In the genomic region with DNA sequence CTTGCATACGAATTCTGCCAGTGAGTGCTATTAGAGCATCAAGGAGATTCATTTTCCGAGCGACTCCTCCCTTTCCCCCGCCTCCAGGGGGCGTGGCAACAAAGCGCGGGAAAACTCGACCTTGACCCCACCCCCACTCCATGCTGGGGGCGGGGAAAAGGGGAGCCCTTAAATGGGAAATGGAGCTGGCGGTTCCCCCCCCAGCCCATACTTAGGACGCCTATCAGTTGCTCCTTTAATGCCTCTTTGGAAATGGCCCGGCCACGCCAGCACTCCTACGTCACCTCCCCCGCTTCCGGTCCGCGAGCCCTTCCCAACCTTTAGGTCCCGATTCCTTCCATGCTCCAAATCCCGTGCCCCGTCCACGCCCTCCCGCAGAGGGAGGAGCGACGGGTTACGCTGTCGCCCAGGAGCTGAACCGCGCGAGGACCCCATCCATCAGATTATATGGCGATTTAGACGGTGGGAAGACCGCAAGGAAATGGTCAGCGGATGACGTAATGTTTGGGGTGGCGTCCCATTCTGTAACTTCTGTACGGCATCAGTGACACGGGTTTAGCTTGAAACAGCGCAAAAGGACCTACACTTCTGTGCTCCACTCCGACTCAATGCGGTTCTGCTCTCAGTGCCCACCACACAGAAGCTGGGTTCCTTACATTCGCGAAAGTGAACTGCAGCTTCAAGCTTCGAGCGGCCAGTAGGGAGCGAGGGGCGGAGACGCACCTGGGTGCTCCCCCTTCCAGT, we compare ENCODE assay signal across 1 cellular context.
TF ChIP-seq lines count a peak whose summit lies in the region.

No MANE protein-coding gene starts in this region.

TF ChIP-seq in HepG2, 621 proteins besides CTCF, POLR2A, EP300 and RAD21 (continued from another document and continues in another):
- TF ChIP-seq, protein P1, sequence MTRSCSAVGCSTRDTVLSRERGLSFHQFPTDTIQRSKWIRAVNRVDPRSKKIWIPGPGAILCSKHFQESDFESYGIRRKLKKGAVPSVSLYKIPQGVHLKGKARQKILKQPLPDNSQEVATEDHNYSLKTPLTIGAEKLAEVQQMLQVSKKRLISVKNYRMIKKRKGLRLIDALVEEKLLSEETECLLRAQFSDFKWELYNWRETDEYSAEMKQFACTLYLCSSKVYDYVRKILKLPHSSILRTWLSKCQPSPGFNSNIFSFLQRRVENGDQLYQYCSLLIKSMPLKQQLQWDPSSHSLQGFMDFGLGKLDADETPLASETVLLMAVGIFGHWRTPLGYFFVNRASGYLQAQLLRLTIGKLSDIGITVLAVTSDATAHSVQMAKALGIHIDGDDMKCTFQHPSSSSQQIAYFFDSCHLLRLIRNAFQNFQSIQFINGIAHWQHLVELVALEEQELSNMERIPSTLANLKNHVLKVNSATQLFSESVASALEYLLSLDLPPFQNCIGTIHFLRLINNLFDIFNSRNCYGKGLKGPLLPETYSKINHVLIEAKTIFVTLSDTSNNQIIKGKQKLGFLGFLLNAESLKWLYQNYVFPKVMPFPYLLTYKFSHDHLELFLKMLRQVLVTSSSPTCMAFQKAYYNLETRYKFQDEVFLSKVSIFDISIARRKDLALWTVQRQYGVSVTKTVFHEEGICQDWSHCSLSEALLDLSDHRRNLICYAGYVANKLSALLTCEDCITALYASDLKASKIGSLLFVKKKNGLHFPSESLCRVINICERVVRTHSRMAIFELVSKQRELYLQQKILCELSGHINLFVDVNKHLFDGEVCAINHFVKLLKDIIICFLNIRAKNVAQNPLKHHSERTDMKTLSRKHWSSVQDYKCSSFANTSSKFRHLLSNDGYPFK (CRISPR knock-in tag; IDR thresholded peaks at IDR 0.05; ENCODE audit: borderline replicate concordance) = peak; percentile 95
- TF ChIP-seq ZMYM4 (CRISPR knock-in tag; IDR thresholded peaks at IDR 0.05) (peak; percentile 76), ZNF547 (CRISPR knock-in tag; IDR thresholded peaks at IDR 0.05) (no peak), GTF2F1 (IDR thresholded peaks at IDR 0.05; ENCODE audit: low read length) (no peak), NR2F6 (IDR thresholded peaks at IDR 0.05) (peak; percentile 82), NR2F6 (CRISPR knock-in tag; IDR thresholded peaks at IDR 0.05) (peak; percentile 79), ESRRA (CRISPR knock-in tag; IDR thresholded peaks at IDR 0.05; ENCODE audit: low read depth) (0 out of 2 replicates have a peak, but pooled peaks have one; percentile 41), ZNF572 (CRISPR knock-in tag; IDR thresholded peaks at IDR 0.05) (no peak), ZNF777 (CRISPR knock-in tag; IDR thresholded peaks at IDR 0.05) (peak; percentile 39; the same call in 1 of the 2 replicates), MZF1 (CRISPR knock-in tag; IDR thresholded peaks at IDR 0.05; ENCODE audit: borderline replicate concordance) (no peak), ZNF335 (CRISPR knock-in tag; IDR thresholded peaks at IDR 0.05) (peak; percentile 69), FOXA1 (IDR thresholded peaks at IDR 0.05) (no peak), FOXA1 (CRISPR knock-in tag; IDR thresholded peaks at IDR 0.05) (no peak), KAT2B (IDR thresholded peaks at IDR 0.05; ENCODE audit: borderline replicate concordance, low read depth, low read length) (no peak), ZFP36 (IDR thresholded peaks at IDR 0.05; ENCODE audit: borderline replicate concordance, low read depth, low read length, partially characterized antibody) (no peak), ZBTB34 (CRISPR knock-in tag; IDR thresholded peaks at IDR 0.05) (no peak), ZNF546 (CRISPR knock-in tag; conservative IDR thresholded peaks at IDR 0.05) (0 out of 2 replicates have a peak, but pooled peaks have one; percentile 46), ATF1 (CRISPR knock-in tag; IDR thresholded peaks at IDR 0.05) (peak; percentile 92), MAZ (IDR thresholded peaks at IDR 0.05; ENCODE audit: borderline replicate concordance, low read depth, low read length) (peak; percentile 91), MAZ (CRISPR knock-in tag; IDR thresholded peaks at IDR 0.05; ENCODE audit: low read depth) (peak; percentile 78), ATAD3A (CRISPR knock-in tag; IDR thresholded peaks at IDR 0.05) (no peak), CEBPB (IDR thresholded peaks at IDR 0.05; ENCODE audit: borderline replicate concordance, low read depth, low read length) (peak; percentile 77), HOXA9 (CRISPR knock-in tag; IDR thresholded peaks at IDR 0.05; ENCODE audit: borderline replicate concordance) (no peak), ZNF136 (CRISPR knock-in tag; IDR thresholded peaks at IDR 0.05; ENCODE audit: low read depth) (peak; percentile 41; the same call in 1 of the 2 replicates), ZBTB7B (CRISPR knock-in tag; IDR thresholded peaks at IDR 0.05) (peak; percentile 39; the same call in 1 of the 2 replicates), HNRNPK (IDR thresholded peaks at IDR 0.05; ENCODE audit: low read depth, low read length, poor library complexity, severe bottlenecking) (no peak), ZKSCAN5 (CRISPR knock-in tag; IDR thresholded peaks at IDR 0.05) (no peak), ZZZ3 (CRISPR knock-in tag; IDR thresholded peaks at IDR 0.05; ENCODE audit: borderline replicate concordance) (0 out of 2 replicates have a peak, but pooled peaks have one; percentile 49), ZNF652 (CRISPR knock-in tag; IDR thresholded peaks at IDR 0.05; ENCODE audit: borderline replicate concordance, low read depth) (peak; percentile 29; the same call in 1 of the 2 replicates), ZNF124 (CRISPR knock-in tag; IDR thresholded peaks at IDR 0.05) (no peak), PPARG (CRISPR knock-in tag; conservative IDR thresholded peaks at IDR 0.05) (peak; percentile 60; the same call in 1 of the 2 replicates), SMAD3 (CRISPR knock-in tag; IDR thresholded peaks at IDR 0.05) (0 out of 2 replicates have a peak, but pooled peaks have one; percentile 44), AHR (CRISPR knock-in tag; IDR thresholded peaks at IDR 0.05) (no peak; the same call in 1 of the 2 replicates), ZNF564 (CRISPR knock-in tag; IDR thresholded peaks at IDR 0.05) (0 out of 2 replicates have a peak, but pooled peaks have one; percentile 61), ZSCAN30 (CRISPR knock-in tag; IDR thresholded peaks at IDR 0.05) (no peak), ZFY (CRISPR knock-in tag; IDR thresholded peaks at IDR 0.05) (no peak)
- TF ChIP-seq, protein P2, sequence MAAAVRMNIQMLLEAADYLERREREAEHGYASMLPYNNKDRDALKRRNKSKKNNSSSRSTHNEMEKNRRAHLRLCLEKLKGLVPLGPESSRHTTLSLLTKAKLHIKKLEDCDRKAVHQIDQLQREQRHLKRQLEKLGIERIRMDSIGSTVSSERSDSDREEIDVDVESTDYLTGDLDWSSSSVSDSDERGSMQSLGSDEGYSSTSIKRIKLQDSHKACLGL (CRISPR knock-in tag; IDR thresholded peaks at IDR 0.05) = no peak
- TF ChIP-seq, protein P3, sequence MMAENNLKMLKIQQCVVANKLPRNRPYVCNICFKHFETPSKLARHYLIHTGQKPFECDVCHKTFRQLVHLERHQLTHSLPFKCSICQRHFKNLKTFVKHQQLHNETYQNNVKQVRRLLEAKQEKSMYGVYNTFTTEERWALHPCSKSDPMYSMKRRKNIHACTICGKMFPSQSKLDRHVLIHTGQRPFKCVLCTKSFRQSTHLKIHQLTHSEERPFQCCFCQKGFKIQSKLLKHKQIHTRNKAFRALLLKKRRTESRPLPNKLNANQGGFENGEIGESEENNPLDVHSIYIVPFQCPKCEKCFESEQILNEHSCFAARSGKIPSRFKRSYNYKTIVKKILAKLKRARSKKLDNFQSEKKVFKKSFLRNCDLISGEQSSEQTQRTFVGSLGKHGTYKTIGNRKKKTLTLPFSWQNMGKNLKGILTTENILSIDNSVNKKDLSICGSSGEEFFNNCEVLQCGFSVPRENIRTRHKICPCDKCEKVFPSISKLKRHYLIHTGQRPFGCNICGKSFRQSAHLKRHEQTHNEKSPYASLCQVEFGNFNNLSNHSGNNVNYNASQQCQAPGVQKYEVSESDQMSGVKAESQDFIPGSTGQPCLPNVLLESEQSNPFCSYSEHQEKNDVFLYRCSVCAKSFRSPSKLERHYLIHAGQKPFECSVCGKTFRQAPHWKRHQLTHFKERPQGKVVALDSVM (CRISPR knock-in tag; IDR thresholded peaks at IDR 0.05) = peak; percentile 62; the same call in 1 of the 2 replicates
- TF ChIP-seq, protein P4, sequence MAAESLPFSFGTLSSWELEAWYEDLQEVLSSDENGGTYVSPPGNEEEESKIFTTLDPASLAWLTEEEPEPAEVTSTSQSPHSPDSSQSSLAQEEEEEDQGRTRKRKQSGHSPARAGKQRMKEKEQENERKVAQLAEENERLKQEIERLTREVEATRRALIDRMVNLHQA (CRISPR knock-in tag; IDR thresholded peaks at IDR 0.05) = no peak
- TF ChIP-seq, protein P5, sequence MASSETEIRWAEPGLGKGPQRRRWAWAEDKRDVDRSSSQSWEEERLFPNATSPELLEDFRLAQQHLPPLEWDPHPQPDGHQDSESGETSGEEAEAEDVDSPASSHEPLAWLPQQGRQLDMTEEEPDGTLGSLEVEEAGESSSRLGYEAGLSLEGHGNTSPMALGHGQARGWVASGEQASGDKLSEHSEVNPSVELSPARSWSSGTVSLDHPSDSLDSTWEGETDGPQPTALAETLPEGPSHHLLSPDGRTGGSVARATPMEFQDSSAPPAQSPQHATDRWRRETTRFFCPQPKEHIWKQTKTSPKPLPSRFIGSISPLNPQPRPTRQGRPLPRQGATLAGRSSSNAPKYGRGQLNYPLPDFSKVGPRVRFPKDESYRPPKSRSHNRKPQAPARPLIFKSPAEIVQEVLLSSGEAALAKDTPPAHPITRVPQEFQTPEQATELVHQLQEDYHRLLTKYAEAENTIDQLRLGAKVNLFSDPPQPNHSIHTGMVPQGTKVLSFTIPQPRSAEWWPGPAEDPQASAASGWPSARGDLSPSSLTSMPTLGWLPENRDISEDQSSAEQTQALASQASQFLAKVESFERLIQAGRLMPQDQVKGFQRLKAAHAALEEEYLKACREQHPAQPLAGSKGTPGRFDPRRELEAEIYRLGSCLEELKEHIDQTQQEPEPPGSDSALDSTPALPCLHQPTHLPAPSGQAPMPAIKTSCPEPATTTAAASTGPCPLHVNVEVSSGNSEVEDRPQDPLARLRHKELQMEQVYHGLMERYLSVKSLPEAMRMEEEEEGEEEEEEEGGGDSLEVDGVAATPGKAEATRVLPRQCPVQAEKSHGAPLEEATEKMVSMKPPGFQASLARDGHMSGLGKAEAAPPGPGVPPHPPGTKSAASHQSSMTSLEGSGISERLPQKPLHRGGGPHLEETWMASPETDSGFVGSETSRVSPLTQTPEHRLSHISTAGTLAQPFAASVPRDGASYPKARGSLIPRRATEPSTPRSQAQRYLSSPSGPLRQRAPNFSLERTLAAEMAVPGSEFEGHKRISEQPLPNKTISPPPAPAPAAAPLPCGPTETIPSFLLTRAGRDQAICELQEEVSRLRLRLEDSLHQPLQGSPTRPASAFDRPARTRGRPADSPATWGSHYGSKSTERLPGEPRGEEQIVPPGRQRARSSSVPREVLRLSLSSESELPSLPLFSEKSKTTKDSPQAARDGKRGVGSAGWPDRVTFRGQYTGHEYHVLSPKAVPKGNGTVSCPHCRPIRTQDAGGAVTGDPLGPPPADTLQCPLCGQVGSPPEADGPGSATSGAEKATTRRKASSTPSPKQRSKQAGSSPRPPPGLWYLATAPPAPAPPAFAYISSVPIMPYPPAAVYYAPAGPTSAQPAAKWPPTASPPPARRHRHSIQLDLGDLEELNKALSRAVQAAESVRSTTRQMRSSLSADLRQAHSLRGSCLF (CRISPR knock-in tag; IDR thresholded peaks at IDR 0.05; ENCODE audit: borderline replicate concordance) = no peak
- TF ChIP-seq, protein P6, sequence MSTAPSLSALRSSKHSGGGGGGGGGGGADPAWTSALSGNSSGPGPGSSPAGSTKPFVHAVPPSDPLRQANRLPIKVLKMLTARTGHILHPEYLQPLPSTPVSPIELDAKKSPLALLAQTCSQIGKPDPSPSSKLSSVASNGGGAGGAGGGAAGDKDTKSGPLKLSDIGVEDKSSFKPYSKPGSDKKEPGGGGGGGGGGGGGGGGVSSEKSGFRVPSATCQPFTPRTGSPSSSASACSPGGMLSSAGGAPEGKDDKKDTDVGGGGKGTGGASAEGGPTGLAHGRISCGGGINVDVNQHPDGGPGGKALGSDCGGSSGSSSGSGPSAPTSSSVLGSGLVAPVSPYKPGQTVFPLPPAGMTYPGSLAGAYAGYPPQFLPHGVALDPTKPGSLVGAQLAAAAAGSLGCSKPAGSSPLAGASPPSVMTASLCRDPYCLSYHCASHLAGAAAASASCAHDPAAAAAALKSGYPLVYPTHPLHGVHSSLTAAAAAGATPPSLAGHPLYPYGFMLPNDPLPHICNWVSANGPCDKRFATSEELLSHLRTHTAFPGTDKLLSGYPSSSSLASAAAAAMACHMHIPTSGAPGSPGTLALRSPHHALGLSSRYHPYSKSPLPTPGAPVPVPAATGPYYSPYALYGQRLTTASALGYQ (CRISPR knock-in tag; IDR thresholded peaks at IDR 0.05) = no peak
- TF ChIP-seq, protein P7, sequence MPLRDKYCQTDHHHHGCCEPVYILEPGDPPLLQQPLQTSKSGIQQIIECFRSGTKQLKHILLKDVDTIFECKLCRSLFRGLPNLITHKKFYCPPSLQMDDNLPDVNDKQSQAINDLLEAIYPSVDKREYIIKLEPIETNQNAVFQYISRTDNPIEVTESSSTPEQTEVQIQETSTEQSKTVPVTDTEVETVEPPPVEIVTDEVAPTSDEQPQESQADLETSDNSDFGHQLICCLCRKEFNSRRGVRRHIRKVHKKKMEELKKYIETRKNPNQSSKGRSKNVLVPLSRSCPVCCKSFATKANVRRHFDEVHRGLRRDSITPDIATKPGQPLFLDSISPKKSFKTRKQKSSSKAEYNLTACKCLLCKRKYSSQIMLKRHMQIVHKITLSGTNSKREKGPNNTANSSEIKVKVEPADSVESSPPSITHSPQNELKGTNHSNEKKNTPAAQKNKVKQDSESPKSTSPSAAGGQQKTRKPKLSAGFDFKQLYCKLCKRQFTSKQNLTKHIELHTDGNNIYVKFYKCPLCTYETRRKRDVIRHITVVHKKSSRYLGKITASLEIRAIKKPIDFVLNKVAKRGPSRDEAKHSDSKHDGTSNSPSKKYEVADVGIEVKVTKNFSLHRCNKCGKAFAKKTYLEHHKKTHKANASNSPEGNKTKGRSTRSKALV (CRISPR knock-in tag; IDR thresholded peaks at IDR 0.05) = peak; percentile 39; the same call in 1 of the 2 replicates
